Comparison of ENCODE assay signal across 1 cellular context in the genomic region with DNA sequence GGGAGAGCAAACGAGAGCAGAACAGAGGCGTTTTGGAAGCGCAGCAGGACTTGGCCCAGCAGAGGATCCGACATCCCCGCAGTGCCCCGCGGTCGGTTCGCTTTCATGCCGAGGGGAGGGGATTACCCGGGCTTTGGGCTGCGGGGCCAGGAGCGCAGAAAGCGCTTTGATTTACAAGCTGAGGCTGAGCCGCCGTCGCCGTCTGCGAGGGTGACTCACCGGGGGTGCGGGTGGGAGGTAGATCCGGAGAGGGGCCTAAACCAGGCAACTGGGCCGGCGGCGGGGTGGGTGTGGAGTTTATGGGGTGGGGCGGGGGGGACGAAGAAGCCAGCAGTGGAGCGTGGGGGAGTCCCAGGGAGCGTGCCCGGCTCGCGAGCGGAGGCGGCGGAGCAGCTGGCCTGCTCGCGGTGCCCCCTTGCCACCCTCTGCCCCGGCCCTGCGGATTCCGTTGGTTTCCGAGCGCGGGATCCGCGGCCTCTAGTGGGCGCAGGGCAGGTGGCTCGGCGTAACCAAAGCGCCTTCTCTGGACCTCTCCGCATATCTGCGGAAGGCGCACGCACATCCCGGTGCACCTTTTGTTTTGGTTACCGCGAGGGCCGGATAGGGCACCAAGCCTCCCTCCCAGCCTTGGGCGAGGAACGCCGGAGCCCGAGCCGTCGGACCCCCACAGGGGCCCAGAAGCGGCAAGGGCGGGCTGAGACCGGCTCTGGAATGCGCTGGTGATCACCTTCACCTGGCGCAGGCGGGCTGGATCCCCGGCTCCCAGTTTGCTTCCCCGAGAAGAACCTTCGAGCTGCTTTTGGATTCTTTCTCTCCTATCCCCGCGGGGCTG.
A peak's percentile ranks its signal among the peaks of the same experiment; 100 is the strongest.
TF ChIP-seq lines count a peak whose summit lies in the region.

No MANE protein-coding gene starts in this region.

TF ChIP-seq in HepG2, 621 proteins besides CTCF, POLR2A, EP300 and RAD21 (continued from another document):
- TF ChIP-seq, protein P1, sequence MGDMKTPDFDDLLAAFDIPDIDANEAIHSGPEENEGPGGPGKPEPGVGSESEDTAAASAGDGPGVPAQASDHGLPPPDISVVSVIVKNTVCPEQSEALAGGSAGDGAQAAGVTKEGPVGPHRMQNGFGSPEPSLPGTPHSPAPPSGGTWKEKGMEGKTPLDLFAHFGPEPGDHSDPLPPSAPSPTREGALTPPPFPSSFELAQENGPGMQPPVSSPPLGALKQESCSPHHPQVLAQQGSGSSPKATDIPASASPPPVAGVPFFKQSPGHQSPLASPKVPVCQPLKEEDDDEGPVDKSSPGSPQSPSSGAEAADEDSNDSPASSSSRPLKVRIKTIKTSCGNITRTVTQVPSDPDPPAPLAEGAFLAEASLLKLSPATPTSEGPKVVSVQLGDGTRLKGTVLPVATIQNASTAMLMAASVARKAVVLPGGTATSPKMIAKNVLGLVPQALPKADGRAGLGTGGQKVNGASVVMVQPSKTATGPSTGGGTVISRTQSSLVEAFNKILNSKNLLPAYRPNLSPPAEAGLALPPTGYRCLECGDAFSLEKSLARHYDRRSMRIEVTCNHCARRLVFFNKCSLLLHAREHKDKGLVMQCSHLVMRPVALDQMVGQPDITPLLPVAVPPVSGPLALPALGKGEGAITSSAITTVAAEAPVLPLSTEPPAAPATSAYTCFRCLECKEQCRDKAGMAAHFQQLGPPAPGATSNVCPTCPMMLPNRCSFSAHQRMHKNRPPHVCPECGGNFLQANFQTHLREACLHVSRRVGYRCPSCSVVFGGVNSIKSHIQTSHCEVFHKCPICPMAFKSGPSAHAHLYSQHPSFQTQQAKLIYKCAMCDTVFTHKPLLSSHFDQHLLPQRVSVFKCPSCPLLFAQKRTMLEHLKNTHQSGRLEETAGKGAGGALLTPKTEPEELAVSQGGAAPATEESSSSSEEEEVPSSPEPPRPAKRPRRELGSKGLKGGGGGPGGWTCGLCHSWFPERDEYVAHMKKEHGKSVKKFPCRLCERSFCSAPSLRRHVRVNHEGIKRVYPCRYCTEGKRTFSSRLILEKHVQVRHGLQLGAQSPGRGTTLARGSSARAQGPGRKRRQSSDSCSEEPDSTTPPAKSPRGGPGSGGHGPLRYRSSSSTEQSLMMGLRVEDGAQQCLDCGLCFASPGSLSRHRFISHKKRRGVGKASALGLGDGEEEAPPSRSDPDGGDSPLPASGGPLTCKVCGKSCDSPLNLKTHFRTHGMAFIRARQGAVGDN (CRISPR knock-in tag; IDR thresholded peaks at IDR 0.05) = peak; percentile 71
- TF ChIP-seq ELF3 (CRISPR knock-in tag; IDR thresholded peaks at IDR 0.05) = no peak
- peak; percentile 69; the same call in 1 of the 2 replicates for TF ChIP-seq GABPB1 (CRISPR knock-in tag; IDR thresholded peaks at IDR 0.05)
- TF ChIP-seq GTF3A (CRISPR knock-in tag; conservative IDR thresholded peaks at IDR 0.05) = 0 out of 2 replicates have a peak, but pooled peaks have one; percentile 12
- TF ChIP-seq, protein P2, sequence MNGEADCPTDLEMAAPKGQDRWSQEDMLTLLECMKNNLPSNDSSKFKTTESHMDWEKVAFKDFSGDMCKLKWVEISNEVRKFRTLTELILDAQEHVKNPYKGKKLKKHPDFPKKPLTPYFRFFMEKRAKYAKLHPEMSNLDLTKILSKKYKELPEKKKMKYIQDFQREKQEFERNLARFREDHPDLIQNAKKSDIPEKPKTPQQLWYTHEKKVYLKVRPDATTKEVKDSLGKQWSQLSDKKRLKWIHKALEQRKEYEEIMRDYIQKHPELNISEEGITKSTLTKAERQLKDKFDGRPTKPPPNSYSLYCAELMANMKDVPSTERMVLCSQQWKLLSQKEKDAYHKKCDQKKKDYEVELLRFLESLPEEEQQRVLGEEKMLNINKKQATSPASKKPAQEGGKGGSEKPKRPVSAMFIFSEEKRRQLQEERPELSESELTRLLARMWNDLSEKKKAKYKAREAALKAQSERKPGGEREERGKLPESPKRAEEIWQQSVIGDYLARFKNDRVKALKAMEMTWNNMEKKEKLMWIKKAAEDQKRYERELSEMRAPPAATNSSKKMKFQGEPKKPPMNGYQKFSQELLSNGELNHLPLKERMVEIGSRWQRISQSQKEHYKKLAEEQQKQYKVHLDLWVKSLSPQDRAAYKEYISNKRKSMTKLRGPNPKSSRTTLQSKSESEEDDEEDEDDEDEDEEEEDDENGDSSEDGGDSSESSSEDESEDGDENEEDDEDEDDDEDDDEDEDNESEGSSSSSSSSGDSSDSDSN (CRISPR knock-in tag; IDR thresholded peaks at IDR 0.05) = peak; percentile 77
